Comparison of ENCODE assay signal across 7 cellular contexts in genomic region chr1:20493839-20494608, GRCh38. TPM values are rescaled to one million over a fixed set of nuclear protein-coding genes. Genes with fewer than 3 reads are reported as not detected.
DNase-seq lines count a peak whose midpoint lies in the region; ATAC-seq, FAIRE-seq and TF ChIP-seq lines count a peak whose summit lies in the region.

No MANE protein-coding gene starts in this region.

- no peak for TF ChIP-seq POLR2A in GM12892 (IDR thresholded peaks at IDR 0.05; ENCODE audit: low read depth, low read length)

- no peaks in the 10 kb centered on the region for H3K9me3 ChIP-seq in right atrium auricular region

- no peaks in the 10 kb centered on the region for H3K27me3 ChIP-seq in right atrium auricular region

- H3K27ac ChIP-seq in right atrium auricular region, result peak overlapping the region in 1 of 2 donors; percentile 4

- H3K4me1 ChIP-seq in right atrium auricular region, result peaks cover 0 to 23% of the 10 kb centered on the region in 2 donors

- ATAC-seq in HG02763 (IDR thresholded peaks at IDR 0.05; ENCODE audit: unreplicated experiment), result no peak

- TF ChIP-seq CTCF in right atrium auricular region (IDR thresholded peaks at IDR 0.05), result peak; percentile 90 to 98

- FAIRE-seq in GM12892 (lab: Jason Lieb, UNC), result peak; percentile 97

- peaks cover 12% of the 10 kb centered on the region for H3K36me3 ChIP-seq in right atrium auricular region

- no peak overlapping the region for H3K4me3 ChIP-seq in right atrium auricular region

- DNase-seq in GM12892 (ENCODE audit: insufficient read length), result peak; percentile 67
- DNase-seq in NCI-H1694 (lab: John Stamatoyannopoulos, UW), result peak; percentile 88
- peak; percentile 40 to 78 (median 70) for DNase-seq in T-helper 1 cell
- peak; percentile 9 to 90 (median 74) for DNase-seq in anterior cingulate cortex (lab: John Stamatoyannopoulos, UW)
- peak; percentile 90 for DNase-seq in right atrium auricular region (ENCODE audit: low spot score)
- peak; percentile 87 for DNase-seq in renal cortical epithelial cell (ENCODE audit: low read depth)

RNA-seq across cellular contexts. Expression of gene CAMK2N1, which starts 8.0 kb away (rescaled TPM):
- not detected for polyA plus RNA-seq in GM12892 (2012; ENCODE audit: missing spikeins)
- total RNA-seq in right atrium auricular region (10 to 100 TPM in 1 of 2 donors, 1 to 10 TPM in 1; 5.3 to 13.4 TPM), renal cortical epithelial cell (18.6 and 35.8 TPM in 2 replicates)

RNA-seq across cellular contexts. Expression of gene MUL1, which starts 13.9 kb away (rescaled TPM):
- 9.3 TPM for polyA plus RNA-seq in GM12892 (2012; ENCODE audit: missing spikeins)
- total RNA-seq in right atrium auricular region (10 to 100 TPM; 37.3 to 47.8 TPM), renal cortical epithelial cell (31.6 and 66.7 TPM in 2 replicates)

RNA-seq across cellular contexts. Expression of gene FAM43B, which starts 58.3 kb away (rescaled TPM):
- polyA plus RNA-seq in GM12892 (2012; ENCODE audit: missing spikeins), result not detected
- total RNA-seq in right atrium auricular region, result 1 to 10 TPM; 1.4 to 1.7 TPM
- total RNA-seq in renal cortical epithelial cell, result 0.15 TPM in 1 of 2 replicates, not detected in the other
